Comparison of ENCODE assay signal across 8 cellular contexts in genomic region chr9:69759478-69760277, GRCh38. TPM values are rescaled to one million over a fixed set of nuclear protein-coding genes. Genes with fewer than 3 reads are reported as not detected.
DNase-seq lines count a peak whose midpoint lies in the region; ATAC-seq and TF ChIP-seq lines count a peak whose summit lies in the region.

Gene PTAR1, minus strand, starts transcription at chr9:69760011. Its CDS starts 73 bp downstream, at chr9:69759938.

- in situ Hi-C loops in GM13976 (cut with MboI; ENCODE audit: low sequenced_read_pairs, unreplicated experiment) = no loop called here
- in situ Hi-C loops in transverse colon (cut with MboI; ENCODE audit: low pct_ligation_motif_present in 1 of 4, low pct_unique_long_range_greater_than_20kb in 1 of 4, low sequenced_read_pairs in 3 of 4) = no loop called here

- WGBS in adipose tissue, 3 donors = 0% methylated on average over 93 to 95 of the region's 95 CpGs
- WGBS in heart left ventricle, 4 donors = 0% methylated on average over 65 to 95 of the region's 95 CpGs
- 1% methylated on average over 59 of the region's 95 CpGs; no CpG with 5 or more reads in 1 of the 2 donors for WGBS in transverse colon (ENCODE audit: low coverage in 1 of 2), 2 donors

- no peak for TF ChIP-seq CTCF in GM13976 (IDR thresholded peaks at IDR 0.05; ENCODE audit: borderline replicate concordance, control extremely low read depth, extremely low read depth, insufficient read depth, missing control alignments)
- peak in 1 of 12 donors; percentile 6 for TF ChIP-seq CTCF in heart left ventricle (IDR thresholded peaks at IDR 0.05)
- no peak for TF ChIP-seq CTCF in transverse colon (IDR thresholded peaks at IDR 0.05)

- intact Hi-C loops in heart left ventricle (cut with DNase I) = loop anchor here in 8 of 10 donors (1.0 to 10.0 kb wide), 6 partner anchors 86 to 505 kb away; partner anchors contain the start of gene APBA1 (in 7 of the 8)
- intact Hi-C loops in transverse colon (cut with DNase I; ENCODE audit: low total_unique reads) = no loop called here

- H3K4me3 ChIP-seq in heart left ventricle (peak within 1 kb of the TSS; percentile 76 to 98 (median 90)), transverse colon (peak within 1 kb of the TSS; percentile 80 to 98 (median 88))

- DNase-seq in GM13976 (ENCODE audit: low spot score) = peak; percentile 89
- peak; percentile 88 for DNase-seq in NCI-H1436 (lab: John Stamatoyannopoulos, UW)
- peak; percentile 75 to 92 (median 86) for DNase-seq in T-cell
- peak; percentile 93 to 96 (median 94) for DNase-seq in heart left ventricle
- peak; percentile 89 for DNase-seq in pons (ENCODE audit: low spot score)
- DNase-seq in transverse colon = peak; percentile 94

- peak within 1 kb of the TSS; percentile 91 to 96 (median 93) for H3K4me3 Mint-ChIP-seq in T-cell

- H3K27me3 Mint-ChIP-seq in T-cell = no peaks in the 10 kb centered on the region

- peaks cover 5% of the 10 kb centered on the region for H3K36me3 Mint-ChIP-seq in T-cell

- TF ChIP-seq POLR2A in heart left ventricle (IDR thresholded peaks at IDR 0.05) (peak in 1 of 2 donors; percentile 53), transverse colon (IDR thresholded peaks at IDR 0.05) (peak; percentile 62)

- CTCF ChIA-PET in T-cell (lab: Charles Lee) = interaction anchor here (1.5 to 2.1 kb wide), 2 partner anchors 87 kb away, joined by 5 read pairs; partner anchors contain the start of gene APBA1 (in 2 of the 2)

- H3K27ac Mint-ChIP-seq in T-cell = peak within 1 kb of the TSS; percentile 90 to 94

- no peak for TF ChIP-seq EP300 in transverse colon (IDR thresholded peaks at IDR 0.05; ENCODE audit: low read depth)

- H3K9me3 ChIP-seq in heart left ventricle (no peaks in the 10 kb centered on the region), transverse colon (no peaks in the 10 kb centered on the region)

- peaks cover 35 to 44% (median 39%) of the 10 kb centered on the region in 3 donors for H3K4me1 Mint-ChIP-seq in T-cell

- H3K36me3 ChIP-seq in heart left ventricle (no peaks in the 10 kb centered on the region), transverse colon (no peaks in the 10 kb centered on the region)

- POLR2A ChIA-PET in T-cell (lab: Charles Lee) = interaction anchor here in 1 of 2 donors (0.7 kb wide), 1 partner anchor 65 kb away, joined by 3 read pairs; no protein-coding TSS in a partner anchor

- H3K27ac ChIP-seq in adipose tissue (ENCODE audit: low read depth, low read length) = peak within 1 kb of the TSS; percentile 66
- peak within 1 kb of the TSS; percentile 93 to 98 (median 98) for H3K27ac ChIP-seq in heart left ventricle
- H3K27ac ChIP-seq in transverse colon = peak within 1 kb of the TSS; percentile 98 to 99 (median 98)

- H3K4me1 ChIP-seq in heart left ventricle (peaks cover 3 to 35% (median 19%) of the 10 kb centered on the region in 12 donors), transverse colon (peaks cover 9 to 37% (median 15%) of the 10 kb centered on the region in 4 donors)

- peak; percentile 89 for ATAC-seq in HG02840 (IDR thresholded peaks at IDR 0.05; ENCODE audit: low FRiP score, unreplicated experiment)
- ATAC-seq in T-cell (replicated peaks in 1 of 4) = peak; percentile 85 to 88 (median 88)
- ATAC-seq in heart left ventricle = peak; percentile 91 to 99 (median 97)

- H3K9me3 Mint-ChIP-seq in T-cell = no peaks in the 10 kb centered on the region

- H3K27me3 ChIP-seq in heart left ventricle = no peaks in the 10 kb centered on the region
- H3K27me3 ChIP-seq in transverse colon = no peaks in the 10 kb centered on the region

RNA-seq across cellular contexts. Expression of gene PTAR1, which starts in this region (rescaled TPM):
- 10 to 100 TPM; 57.4 to 90.5 (median 67.6) TPM for total RNA-seq in T-cell
- polyA plus RNA-seq in adipose tissue = 1 to 10 TPM; 6.1 to 10.0 (median 8.2) TPM
- total RNA-seq in heart left ventricle = 10 to 100 TPM; 18.4 to 37.4 (median 25.8) TPM
- 1 to 10 TPM; 5.8 to 9.1 TPM for polyA plus RNA-seq in heart left ventricle
- 100 to 1,000 TPM in 1 of 4 donors, 10 to 100 TPM in 3; 30.8 to 131 (median 94.5) TPM for total RNA-seq in transverse colon

Comparison
In these comparisons a context has a peak if more than half of its experiments do, and no peak if none do; other contexts are left out.
1. Peak in every context shown above with its lines: DNase-seq, ATAC-seq, H3K4me3 ChIP-seq and H3K27ac ChIP-seq.